In the genomic region with DNA sequence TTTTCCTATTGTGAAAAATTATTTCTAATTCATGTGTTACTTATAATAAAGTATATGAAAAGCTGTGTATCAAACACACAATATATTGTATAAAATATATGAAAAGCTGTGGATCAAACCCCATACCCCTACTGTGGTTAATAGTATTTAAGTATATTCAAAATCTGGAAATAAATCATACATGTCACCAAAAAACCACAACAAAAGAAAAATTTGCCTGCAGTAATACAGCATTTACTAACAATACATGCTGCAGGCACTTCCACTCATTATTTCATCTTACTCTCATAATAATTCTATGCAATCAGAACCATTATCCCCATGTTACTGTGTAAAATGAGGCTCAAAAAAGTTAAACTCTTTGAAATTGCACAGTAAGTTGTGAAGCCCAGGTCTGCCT, we compare ENCODE assay signal across 8 cellular contexts.
DNase-seq lines count a peak whose midpoint lies in the region; ATAC-seq and TF ChIP-seq lines count a peak whose summit lies in the region.

No MANE protein-coding gene starts in this region.

- H3K9me3 ChIP-seq in RWPE2 (ENCODE audit: severe bottlenecking): peaks cover 2% of the 10 kb centered on the region
- no peaks in the 10 kb centered on the region for H3K9me3 ChIP-seq in psoas muscle

- intact Hi-C loops in psoas muscle (cut with DNase I) (no loop called here), left colon (cut with DNase I, micrococcal nuclease) (no loop called here)

- DNase-seq in GM12865 (ENCODE audit: low read depth) (no peak), RWPE2 (ENCODE audit: low spot score) (no peak), epithelial cell of proximal tubule (ENCODE audit: low read depth) (no peak), psoas muscle (no peak), NCI-H446 treated with DMSO at 0.1 percent for 48 hours (lab: John Stamatoyannopoulos, UW) (no peak), left colon (no peak), 8988T (no peak)

- H3K4me1 ChIP-seq in RWPE2 (ENCODE audit: insufficient read depth, poor library complexity, severe bottlenecking) (peaks cover 9% of the 10 kb centered on the region), psoas muscle (peaks cover 29% of the 10 kb centered on the region)

- no peak for ATAC-seq in RWPE2 (ENCODE audit: low read depth)
- ATAC-seq in psoas muscle: no peak
- no peak for ATAC-seq in GM19455 (IDR thresholded peaks at IDR 0.05; ENCODE audit: unreplicated experiment)
- no peak for ATAC-seq in left colon

- H3K36me3 ChIP-seq in RWPE2 (ENCODE audit: low read depth): peaks cover 12% of the 10 kb centered on the region; the same call in 1 of the 2 replicates
- H3K36me3 ChIP-seq in psoas muscle (ENCODE audit: insufficient read depth in 1 of 2, low read depth in 1 of 2): peaks cover 0 to 5% of the 10 kb centered on the region in 2 donors

- H3K27ac ChIP-seq in RWPE2 (ENCODE audit: poor library complexity, severe bottlenecking) (peak overlapping the region; percentile 84), psoas muscle (peak overlapping the region; percentile 89)

- TF ChIP-seq CTCF in GM12865 (IDR thresholded peaks at IDR 0.05; ENCODE audit: insufficient read depth, low read depth, low read length, missing control alignments) (no peak), RWPE2 (IDR thresholded peaks at IDR 0.05; ENCODE audit: poor library complexity, severe bottlenecking) (no peak), epithelial cell of proximal tubule (conservative IDR thresholded peaks at IDR 0.05; ENCODE audit: low read depth, low read length) (no peak), psoas muscle (IDR thresholded peaks at IDR 0.05) (no peak)

- no peaks in the 10 kb centered on the region for H3K27me3 ChIP-seq in RWPE2 (ENCODE audit: insufficient read depth, poor library complexity, severe bottlenecking)
- no peaks in the 10 kb centered on the region for H3K27me3 ChIP-seq in psoas muscle (ENCODE audit: insufficient read depth in 3 of 3, low read length in 2 of 3)

- peak overlapping the region; percentile 70 for H3K4me3 ChIP-seq in GM12865 (ENCODE audit: low read depth, low read length)
- H3K4me3 ChIP-seq in RWPE2 (ENCODE audit: severe bottlenecking): peak overlapping the region; percentile 62
- H3K4me3 ChIP-seq in epithelial cell of proximal tubule (ENCODE audit: low read depth, low read length): peak overlapping the region; percentile 80
- H3K4me3 ChIP-seq in psoas muscle: peak overlapping the region; percentile 68
